8 cellular contexts compared by ENCODE assay signal in the genomic region with DNA sequence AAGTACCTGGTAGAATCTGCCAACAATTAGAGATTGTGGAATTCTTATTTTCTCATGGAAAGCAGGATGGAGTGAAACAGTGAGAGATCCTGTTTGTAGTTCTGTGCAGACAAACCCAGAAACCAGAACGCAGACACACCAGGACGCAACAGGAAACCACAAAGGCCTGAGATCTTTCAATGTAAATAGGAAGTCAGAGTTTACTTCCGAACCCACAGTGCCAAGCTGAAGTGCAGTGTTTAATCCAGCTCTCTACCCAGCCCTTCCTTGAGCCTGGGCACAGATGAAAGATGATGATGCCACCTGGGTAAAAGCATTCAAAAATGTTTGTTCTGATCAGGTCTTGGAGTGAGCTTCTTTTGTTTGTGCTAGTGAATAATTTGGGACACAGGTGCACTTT.
A peak's percentile ranks its signal among the peaks of the same experiment; 100 is the strongest.
DNase-seq lines count a peak whose midpoint lies in the region; ATAC-seq, FAIRE-seq and TF ChIP-seq lines count a peak whose summit lies in the region.

No MANE protein-coding gene starts in this region.

- H3K36me3 Mint-ChIP-seq in activated CD8-positive, alpha-beta memory T cell treated with anti-CD3 and anti-CD28 coated beads, Interleukin-2, amount 10 ng/mL, durations not matched to agents 7 days and 5 days = peaks cover 10% of the 10 kb centered on the region
- peaks cover 13% of the 10 kb centered on the region for H3K36me3 Mint-ChIP-seq in endothelial cell (ENCODE audit: low read depth, unreplicated experiment)

- H3K4me1 ChIP-seq in kidney (ENCODE audit: control insufficient read depth in 1 of 2, insufficient read depth in 1 of 2, low read depth in 1 of 2, low read length in 2 of 2) = no peaks in the 10 kb centered on the region

- H3K27ac ChIP-seq in kidney (ENCODE audit: low read depth in 2 of 2, low read length in 2 of 2) = no peak overlapping the region

- H3K9ac ChIP-seq in kidney (ENCODE audit: low read length in 2 of 2) = no peak overlapping the region

- no peak overlapping the region for H3K4me3 ChIP-seq in kidney (ENCODE audit: low read length in 2 of 2)

- peaks cover 5% of the 10 kb centered on the region for H3K9me3 Mint-ChIP-seq in activated CD8-positive, alpha-beta memory T cell treated with anti-CD3 and anti-CD28 coated beads, Interleukin-2, amount 10 ng/mL, durations not matched to agents 7 days and 5 days (ENCODE audit: low read depth)
- no peaks in the 10 kb centered on the region for H3K9me3 Mint-ChIP-seq in endothelial cell (ENCODE audit: unreplicated experiment)

- CTCF ChIA-PET in activated CD8-positive, alpha-beta memory T cell treated with anti-CD3 and anti-CD28 coated beads, Interleukin-2, amount 10 ng/mL, durations not matched to agents 7 days and 5 days (lab: Charles Lee) = interaction anchor here (1.8 kb wide), 1 partner anchor 11 kb away, joined by 7 read pairs; no protein-coding TSS in a partner anchor

- peak; percentile 70 for ATAC-seq in activated CD8-positive, alpha-beta memory T cell treated with anti-CD3 and anti-CD28 coated beads, Interleukin-2, amount 10 ng/mL, durations not matched to agents 7 days and 5 days
- peak; percentile 60 for ATAC-seq in HG03103 (IDR thresholded peaks at IDR 0.05; ENCODE audit: low read depth, unreplicated experiment)
- no peak for ATAC-seq in HG03095 (IDR thresholded peaks at IDR 0.05; ENCODE audit: unreplicated experiment)

- intact Hi-C loops in kidney (cut with DNase I) = no loop called here

- H3K27ac Mint-ChIP-seq in activated CD8-positive, alpha-beta memory T cell treated with anti-CD3 and anti-CD28 coated beads, Interleukin-2, amount 10 ng/mL, durations not matched to agents 7 days and 5 days = no peak overlapping the region
- H3K27ac Mint-ChIP-seq in endothelial cell (ENCODE audit: unreplicated experiment) = peak overlapping the region; percentile 72

- no peak overlapping the region for H3K4me3 Mint-ChIP-seq in activated CD8-positive, alpha-beta memory T cell treated with anti-CD3 and anti-CD28 coated beads, Interleukin-2, amount 10 ng/mL, durations not matched to agents 7 days and 5 days
- no peak overlapping the region for H3K4me3 Mint-ChIP-seq in endothelial cell (ENCODE audit: unreplicated experiment)

- peak; percentile 79 for DNase-seq in activated CD8-positive, alpha-beta memory T cell treated with anti-CD3 and anti-CD28 coated beads, Interleukin-2, amount 10 ng/mL, durations not matched to agents 7 days and 5 days
- DNase-seq in activated CD8-positive, alpha-beta memory T cell treated with anti-CD3 and anti-CD28 coated beads, Interleukin-2, amount 50 U/mL, for 48 hours = no peak
- DNase-seq in RPMI7951 (ENCODE audit: low read depth) (peak; percentile 35), endothelial cell (ENCODE audit: low spot score) (peak; percentile 14), kidney (no peak), 8988T (no peak)

- TF ChIP-seq CTCF in endothelial cell (IDR thresholded peaks at IDR 0.05; ENCODE audit: unreplicated experiment) (no peak), kidney (IDR thresholded peaks at IDR 0.05; ENCODE audit: borderline replicate concordance, extremely low read depth, insufficient read depth) (no peak)

- no peak for FAIRE-seq in kidney (lab: Jason Lieb, UNC)

- peaks cover 27% of the 10 kb centered on the region for H3K4me1 Mint-ChIP-seq in activated CD8-positive, alpha-beta memory T cell treated with anti-CD3 and anti-CD28 coated beads, Interleukin-2, amount 10 ng/mL, durations not matched to agents 7 days and 5 days
- peaks cover 47% of the 10 kb centered on the region for H3K4me1 Mint-ChIP-seq in endothelial cell (ENCODE audit: unreplicated experiment)

- no peaks in the 10 kb centered on the region for H3K36me3 ChIP-seq in kidney (ENCODE audit: control insufficient read depth in 1 of 2, insufficient read depth in 2 of 2, low read length in 2 of 2)

- H3K27me3 Mint-ChIP-seq in activated CD8-positive, alpha-beta memory T cell treated with anti-CD3 and anti-CD28 coated beads, Interleukin-2, amount 10 ng/mL, durations not matched to agents 7 days and 5 days = peaks cover 3% of the 10 kb centered on the region
- peaks cover 2% of the 10 kb centered on the region for H3K27me3 Mint-ChIP-seq in endothelial cell (ENCODE audit: unreplicated experiment)

- peaks cover 0 to 6% of the 10 kb centered on the region in 2 donors for H3K9me3 ChIP-seq in kidney (ENCODE audit: control insufficient read depth in 1 of 2, low read length in 2 of 2)

Comparison
In these comparisons a context has a peak if more than half of its experiments do, and no peak if none do; other contexts are left out.
1. DNase-seq: peak in activated CD8-positive, alpha-beta memory T cell treated with anti-CD3 and anti-CD28 coated beads, Interleukin-2, amount 10 ng/mL, durations not matched to agents 7 days and 5 days (single experiment), RPMI7951 (single experiment) and endothelial cell (single experiment); none in activated CD8-positive, alpha-beta memory T cell treated with anti-CD3 and anti-CD28 coated beads, Interleukin-2, amount 50 U/mL, for 48 hours (single experiment), kidney (single experiment) and 8988T (single experiment).